ENCODE assay signal across 1 cellular context in the genomic region with DNA sequence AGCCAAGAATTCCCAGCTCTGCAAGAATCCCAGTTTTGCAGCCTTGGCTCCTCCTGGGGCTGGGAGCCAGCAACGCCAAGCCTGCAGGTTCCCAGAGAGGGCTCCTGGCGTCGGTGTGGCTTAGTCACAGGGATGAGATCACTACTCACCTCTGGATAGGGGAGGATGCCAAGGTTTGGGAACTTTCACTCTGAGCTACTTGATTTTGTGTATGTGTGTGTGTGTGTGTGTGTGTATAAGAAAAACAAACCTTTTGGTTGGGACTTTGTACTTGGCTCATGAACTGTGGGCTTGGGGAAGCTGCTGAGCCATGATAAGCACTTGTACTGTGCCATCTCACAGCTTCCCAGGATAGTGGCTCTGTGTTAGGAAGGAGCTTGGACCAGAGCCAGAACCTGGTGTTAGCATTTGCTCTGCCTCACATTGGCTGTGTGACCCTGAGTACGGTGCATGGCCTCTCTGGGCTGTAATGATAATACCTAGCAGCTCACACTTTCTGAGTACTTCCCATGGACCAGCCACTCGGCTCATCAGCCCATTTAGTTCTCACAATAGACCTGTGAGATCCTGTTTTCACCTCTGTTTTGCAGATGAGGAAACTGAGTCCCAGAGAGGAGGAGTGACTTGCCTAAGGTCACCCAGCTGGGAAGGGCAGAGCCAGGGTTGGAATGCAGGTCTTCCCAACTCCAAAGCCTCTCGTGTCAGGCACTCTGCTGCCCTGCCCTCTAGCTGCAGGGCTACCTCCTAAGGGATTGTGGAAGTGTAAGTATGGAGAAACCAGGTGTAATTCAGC.
TF ChIP-seq lines count a peak whose summit lies in the region.

No MANE protein-coding gene starts in this region.

TF ChIP-seq in HepG2, 621 proteins besides CTCF, POLR2A, EP300 and RAD21 (continued from another document and continues in another):
- TF ChIP-seq, protein P1, sequence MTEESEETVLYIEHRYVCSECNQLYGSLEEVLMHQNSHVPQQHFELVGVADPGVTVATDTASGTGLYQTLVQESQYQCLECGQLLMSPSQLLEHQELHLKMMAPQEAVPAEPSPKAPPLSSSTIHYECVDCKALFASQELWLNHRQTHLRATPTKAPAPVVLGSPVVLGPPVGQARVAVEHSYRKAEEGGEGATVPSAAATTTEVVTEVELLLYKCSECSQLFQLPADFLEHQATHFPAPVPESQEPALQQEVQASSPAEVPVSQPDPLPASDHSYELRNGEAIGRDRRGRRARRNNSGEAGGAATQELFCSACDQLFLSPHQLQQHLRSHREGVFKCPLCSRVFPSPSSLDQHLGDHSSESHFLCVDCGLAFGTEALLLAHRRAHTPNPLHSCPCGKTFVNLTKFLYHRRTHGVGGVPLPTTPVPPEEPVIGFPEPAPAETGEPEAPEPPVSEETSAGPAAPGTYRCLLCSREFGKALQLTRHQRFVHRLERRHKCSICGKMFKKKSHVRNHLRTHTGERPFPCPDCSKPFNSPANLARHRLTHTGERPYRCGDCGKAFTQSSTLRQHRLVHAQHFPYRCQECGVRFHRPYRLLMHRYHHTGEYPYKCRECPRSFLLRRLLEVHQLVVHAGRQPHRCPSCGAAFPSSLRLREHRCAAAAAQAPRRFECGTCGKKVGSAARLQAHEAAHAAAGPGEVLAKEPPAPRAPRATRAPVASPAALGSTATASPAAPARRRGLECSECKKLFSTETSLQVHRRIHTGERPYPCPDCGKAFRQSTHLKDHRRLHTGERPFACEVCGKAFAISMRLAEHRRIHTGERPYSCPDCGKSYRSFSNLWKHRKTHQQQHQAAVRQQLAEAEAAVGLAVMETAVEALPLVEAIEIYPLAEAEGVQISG (CRISPR knock-in tag; IDR thresholded peaks at IDR 0.05): 0 out of 2 replicates have a peak, but pooled peaks have one; percentile 30
- TF ChIP-seq KLF12 (CRISPR knock-in tag; IDR thresholded peaks at IDR 0.05; ENCODE audit: borderline replicate concordance) (no peak), PAWR (CRISPR knock-in tag; IDR thresholded peaks at IDR 0.05; ENCODE audit: borderline replicate concordance) (no peak), ZNF547 (CRISPR knock-in tag; IDR thresholded peaks at IDR 0.05) (peak; percentile 53; the same call in 1 of the 2 replicates), DNMT1 (CRISPR knock-in tag; IDR thresholded peaks at IDR 0.05) (no peak), PHF5A (CRISPR knock-in tag; IDR thresholded peaks at IDR 0.05; ENCODE audit: low read depth, unreplicated experiment) (no peak), ZNF746 (CRISPR knock-in tag; IDR thresholded peaks at IDR 0.05) (no peak), ZFP82 (CRISPR knock-in tag; IDR thresholded peaks at IDR 0.05; ENCODE audit: borderline replicate concordance) (no peak), ZNF354B (CRISPR knock-in tag; IDR thresholded peaks at IDR 0.05) (no peak), ZNF292 (CRISPR knock-in tag; IDR thresholded peaks at IDR 0.05; ENCODE audit: borderline replicate concordance, low read depth) (peak; percentile 78; the same call in 1 of the 2 replicates), SRSF4 (IDR thresholded peaks at IDR 0.05; ENCODE audit: low read depth, low read length, poor library complexity, severe bottlenecking) (no peak), MZF1 (CRISPR knock-in tag; IDR thresholded peaks at IDR 0.05; ENCODE audit: borderline replicate concordance) (no peak), NFKB2 (CRISPR knock-in tag; IDR thresholded peaks at IDR 0.05; ENCODE audit: borderline replicate concordance) (no peak), TGIF2 (CRISPR knock-in tag; IDR thresholded peaks at IDR 0.05) (no peak), ZNF619 (CRISPR knock-in tag; IDR thresholded peaks at IDR 0.05) (no peak), SMARCC2 (IDR thresholded peaks at IDR 0.05) (no peak), NR2F6 (IDR thresholded peaks at IDR 0.05) (0 out of 2 replicates have a peak, but pooled peaks have one; percentile 9), NR2F6 (CRISPR knock-in tag; IDR thresholded peaks at IDR 0.05) (no peak), REL (CRISPR knock-in tag; conservative IDR thresholded peaks at IDR 0.05) (0 out of 2 replicates have a peak, but pooled peaks have one; percentile 30), HCFC1 (IDR thresholded peaks at IDR 0.05; ENCODE audit: low read depth, low read length) (no peak), CREM (IDR thresholded peaks at IDR 0.05) (no peak), CREM (CRISPR knock-in tag; IDR thresholded peaks at IDR 0.05) (no peak), KMT2B (CRISPR knock-in tag; IDR thresholded peaks at IDR 0.05) (no peak)
- TF ChIP-seq, protein P2, sequence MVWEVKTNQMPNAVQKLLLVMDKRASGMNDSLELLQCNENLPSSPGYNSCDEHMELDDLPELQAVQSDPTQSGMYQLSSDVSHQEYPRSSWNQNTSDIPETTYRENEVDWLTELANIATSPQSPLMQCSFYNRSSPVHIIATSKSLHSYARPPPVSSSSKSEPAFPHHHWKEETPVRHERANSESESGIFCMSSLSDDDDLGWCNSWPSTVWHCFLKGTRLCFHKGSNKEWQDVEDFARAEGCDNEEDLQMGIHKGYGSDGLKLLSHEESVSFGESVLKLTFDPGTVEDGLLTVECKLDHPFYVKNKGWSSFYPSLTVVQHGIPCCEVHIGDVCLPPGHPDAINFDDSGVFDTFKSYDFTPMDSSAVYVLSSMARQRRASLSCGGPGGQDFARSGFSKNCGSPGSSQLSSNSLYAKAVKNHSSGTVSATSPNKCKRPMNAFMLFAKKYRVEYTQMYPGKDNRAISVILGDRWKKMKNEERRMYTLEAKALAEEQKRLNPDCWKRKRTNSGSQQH (CRISPR knock-in tag; IDR thresholded peaks at IDR 0.05; ENCODE audit: low read depth): no peak
- TF ChIP-seq, protein P3, sequence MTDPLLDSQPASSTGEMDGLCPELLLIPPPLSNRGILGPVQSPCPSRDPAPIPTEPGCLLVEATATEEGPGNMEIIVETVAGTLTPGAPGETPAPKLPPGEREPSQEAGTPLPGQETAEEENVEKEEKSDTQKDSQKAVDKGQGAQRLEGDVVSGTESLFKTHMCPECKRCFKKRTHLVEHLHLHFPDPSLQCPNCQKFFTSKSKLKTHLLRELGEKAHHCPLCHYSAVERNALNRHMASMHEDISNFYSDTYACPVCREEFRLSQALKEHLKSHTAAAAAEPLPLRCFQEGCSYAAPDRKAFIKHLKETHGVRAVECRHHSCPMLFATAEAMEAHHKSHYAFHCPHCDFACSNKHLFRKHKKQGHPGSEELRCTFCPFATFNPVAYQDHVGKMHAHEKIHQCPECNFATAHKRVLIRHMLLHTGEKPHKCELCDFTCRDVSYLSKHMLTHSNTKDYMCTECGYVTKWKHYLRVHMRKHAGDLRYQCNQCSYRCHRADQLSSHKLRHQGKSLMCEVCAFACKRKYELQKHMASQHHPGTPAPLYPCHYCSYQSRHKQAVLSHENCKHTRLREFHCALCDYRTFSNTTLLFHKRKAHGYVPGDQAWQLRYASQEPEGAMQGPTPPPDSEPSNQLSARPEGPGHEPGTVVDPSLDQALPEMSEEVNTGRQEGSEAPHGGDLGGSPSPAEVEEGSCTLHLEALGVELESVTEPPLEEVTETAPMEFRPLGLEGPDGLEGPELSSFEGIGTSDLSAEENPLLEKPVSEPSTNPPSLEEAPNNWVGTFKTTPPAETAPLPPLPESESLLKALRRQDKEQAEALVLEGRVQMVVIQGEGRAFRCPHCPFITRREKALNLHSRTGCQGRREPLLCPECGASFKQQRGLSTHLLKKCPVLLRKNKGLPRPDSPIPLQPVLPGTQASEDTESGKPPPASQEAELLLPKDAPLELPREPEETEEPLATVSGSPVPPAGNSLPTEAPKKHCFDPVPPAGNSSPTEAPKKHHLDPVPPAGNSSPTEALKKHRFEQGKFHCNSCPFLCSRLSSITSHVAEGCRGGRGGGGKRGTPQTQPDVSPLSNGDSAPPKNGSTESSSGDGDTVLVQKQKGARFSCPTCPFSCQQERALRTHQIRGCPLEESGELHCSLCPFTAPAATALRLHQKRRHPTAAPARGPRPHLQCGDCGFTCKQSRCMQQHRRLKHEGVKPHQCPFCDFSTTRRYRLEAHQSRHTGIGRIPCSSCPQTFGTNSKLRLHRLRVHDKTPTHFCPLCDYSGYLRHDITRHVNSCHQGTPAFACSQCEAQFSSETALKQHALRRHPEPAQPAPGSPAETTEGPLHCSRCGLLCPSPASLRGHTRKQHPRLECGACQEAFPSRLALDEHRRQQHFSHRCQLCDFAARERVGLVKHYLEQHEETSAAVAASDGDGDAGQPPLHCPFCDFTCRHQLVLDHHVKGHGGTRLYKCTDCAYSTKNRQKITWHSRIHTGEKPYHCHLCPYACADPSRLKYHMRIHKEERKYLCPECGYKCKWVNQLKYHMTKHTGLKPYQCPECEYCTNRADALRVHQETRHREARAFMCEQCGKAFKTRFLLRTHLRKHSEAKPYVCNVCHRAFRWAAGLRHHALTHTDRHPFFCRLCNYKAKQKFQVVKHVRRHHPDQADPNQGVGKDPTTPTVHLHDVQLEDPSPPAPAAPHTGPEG (CRISPR knock-in tag; IDR thresholded peaks at IDR 0.05): no peak
- TF ChIP-seq, protein P4, sequence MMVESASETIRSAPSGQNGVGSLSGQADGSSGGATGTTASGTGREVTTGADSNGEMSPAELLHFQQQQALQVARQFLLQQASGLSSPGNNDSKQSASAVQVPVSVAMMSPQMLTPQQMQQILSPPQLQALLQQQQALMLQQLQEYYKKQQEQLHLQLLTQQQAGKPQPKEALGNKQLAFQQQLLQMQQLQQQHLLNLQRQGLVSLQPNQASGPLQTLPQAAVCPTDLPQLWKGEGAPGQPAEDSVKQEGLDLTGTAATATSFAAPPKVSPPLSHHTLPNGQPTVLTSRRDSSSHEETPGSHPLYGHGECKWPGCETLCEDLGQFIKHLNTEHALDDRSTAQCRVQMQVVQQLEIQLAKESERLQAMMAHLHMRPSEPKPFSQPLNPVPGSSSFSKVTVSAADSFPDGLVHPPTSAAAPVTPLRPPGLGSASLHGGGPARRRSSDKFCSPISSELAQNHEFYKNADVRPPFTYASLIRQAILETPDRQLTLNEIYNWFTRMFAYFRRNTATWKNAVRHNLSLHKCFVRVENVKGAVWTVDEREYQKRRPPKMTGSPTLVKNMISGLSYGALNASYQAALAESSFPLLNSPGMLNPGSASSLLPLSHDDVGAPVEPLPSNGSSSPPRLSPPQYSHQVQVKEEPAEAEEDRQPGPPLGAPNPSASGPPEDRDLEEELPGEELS (CRISPR knock-in tag; IDR thresholded peaks at IDR 0.05): peak; percentile 77
- TF ChIP-seq, protein P5, sequence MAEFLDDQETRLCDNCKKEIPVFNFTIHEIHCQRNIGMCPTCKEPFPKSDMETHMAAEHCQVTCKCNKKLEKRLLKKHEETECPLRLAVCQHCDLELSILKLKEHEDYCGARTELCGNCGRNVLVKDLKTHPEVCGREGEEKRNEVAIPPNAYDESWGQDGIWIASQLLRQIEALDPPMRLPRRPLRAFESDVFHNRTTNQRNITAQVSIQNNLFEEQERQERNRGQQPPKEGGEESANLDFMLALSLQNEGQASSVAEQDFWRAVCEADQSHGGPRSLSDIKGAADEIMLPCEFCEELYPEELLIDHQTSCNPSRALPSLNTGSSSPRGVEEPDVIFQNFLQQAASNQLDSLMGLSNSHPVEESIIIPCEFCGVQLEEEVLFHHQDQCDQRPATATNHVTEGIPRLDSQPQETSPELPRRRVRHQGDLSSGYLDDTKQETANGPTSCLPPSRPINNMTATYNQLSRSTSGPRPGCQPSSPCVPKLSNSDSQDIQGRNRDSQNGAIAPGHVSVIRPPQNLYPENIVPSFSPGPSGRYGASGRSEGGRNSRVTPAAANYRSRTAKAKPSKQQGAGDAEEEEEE (CRISPR knock-in tag; IDR thresholded peaks at IDR 0.05; ENCODE audit: borderline replicate concordance): no peak
- TF ChIP-seq, protein P6, sequence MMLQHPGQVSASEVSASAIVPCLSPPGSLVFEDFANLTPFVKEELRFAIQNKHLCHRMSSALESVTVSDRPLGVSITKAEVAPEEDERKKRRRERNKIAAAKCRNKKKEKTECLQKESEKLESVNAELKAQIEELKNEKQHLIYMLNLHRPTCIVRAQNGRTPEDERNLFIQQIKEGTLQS (CRISPR knock-in tag; IDR thresholded peaks at IDR 0.05): 0 out of 2 replicates have a peak, but pooled peaks have one; percentile 20
- TF ChIP-seq, protein P7, sequence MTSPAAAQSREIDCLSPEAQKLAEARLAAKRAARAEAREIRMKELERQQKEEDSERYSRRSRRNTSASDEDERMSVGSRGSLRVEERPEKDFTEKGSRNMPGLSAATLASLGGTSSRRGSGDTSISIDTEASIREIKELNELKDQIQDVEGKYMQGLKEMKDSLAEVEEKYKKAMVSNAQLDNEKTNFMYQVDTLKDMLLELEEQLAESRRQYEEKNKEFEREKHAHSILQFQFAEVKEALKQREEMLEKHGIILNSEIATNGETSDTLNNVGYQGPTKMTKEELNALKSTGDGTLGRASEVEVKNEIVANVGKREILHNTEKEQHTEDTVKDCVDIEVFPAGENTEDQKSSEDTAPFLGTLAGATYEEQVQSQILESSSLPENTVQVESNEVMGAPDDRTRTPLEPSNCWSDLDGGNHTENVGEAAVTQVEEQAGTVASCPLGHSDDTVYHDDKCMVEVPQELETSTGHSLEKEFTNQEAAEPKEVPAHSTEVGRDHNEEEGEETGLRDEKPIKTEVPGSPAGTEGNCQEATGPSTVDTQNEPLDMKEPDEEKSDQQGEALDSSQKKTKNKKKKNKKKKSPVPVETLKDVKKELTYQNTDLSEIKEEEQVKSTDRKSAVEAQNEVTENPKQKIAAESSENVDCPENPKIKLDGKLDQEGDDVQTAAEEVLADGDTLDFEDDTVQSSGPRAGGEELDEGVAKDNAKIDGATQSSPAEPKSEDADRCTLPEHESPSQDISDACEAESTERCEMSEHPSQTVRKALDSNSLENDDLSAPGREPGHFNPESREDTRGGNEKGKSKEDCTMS (CRISPR knock-in tag; conservative IDR thresholded peaks at IDR 0.05): no peak
- TF ChIP-seq, protein P8, sequence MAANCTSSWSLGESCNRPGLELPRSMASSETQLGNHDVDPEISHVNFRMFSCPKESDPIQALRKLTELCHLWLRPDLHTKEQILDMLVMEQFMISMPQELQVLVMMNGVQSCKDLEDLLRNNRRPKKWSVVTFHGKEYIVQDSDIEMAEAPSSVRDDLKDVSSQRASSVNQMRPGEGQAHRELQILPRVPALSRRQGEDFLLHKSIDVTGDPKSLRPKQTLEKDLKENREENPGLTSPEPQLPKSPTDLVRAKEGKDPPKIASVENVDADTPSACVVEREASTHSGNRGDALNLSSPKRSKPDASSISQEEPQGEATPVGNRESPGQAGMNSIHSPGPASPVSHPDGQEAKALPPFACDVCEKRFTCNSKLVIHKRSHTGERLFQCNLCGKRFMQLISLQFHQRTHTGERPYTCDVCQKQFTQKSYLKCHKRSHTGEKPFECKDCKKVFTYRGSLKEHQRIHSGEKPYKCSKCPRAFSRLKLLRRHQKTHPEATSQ (CRISPR knock-in tag; IDR thresholded peaks at IDR 0.05; ENCODE audit: borderline replicate concordance): no peak
- TF ChIP-seq, protein P9, sequence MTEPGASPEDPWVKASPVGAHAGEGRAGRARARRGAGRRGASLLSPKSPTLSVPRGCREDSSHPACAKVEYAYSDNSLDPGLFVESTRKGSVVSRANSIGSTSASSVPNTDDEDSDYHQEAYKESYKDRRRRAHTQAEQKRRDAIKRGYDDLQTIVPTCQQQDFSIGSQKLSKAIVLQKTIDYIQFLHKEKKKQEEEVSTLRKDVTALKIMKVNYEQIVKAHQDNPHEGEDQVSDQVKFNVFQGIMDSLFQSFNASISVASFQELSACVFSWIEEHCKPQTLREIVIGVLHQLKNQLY (CRISPR knock-in tag; IDR thresholded peaks at IDR 0.05): no peak
- TF ChIP-seq, protein P10, sequence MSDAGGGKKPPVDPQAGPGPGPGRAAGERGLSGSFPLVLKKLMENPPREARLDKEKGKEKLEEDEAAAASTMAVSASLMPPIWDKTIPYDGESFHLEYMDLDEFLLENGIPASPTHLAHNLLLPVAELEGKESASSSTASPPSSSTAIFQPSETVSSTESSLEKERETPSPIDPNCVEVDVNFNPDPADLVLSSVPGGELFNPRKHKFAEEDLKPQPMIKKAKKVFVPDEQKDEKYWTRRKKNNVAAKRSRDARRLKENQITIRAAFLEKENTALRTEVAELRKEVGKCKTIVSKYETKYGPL (CRISPR knock-in tag; IDR thresholded peaks at IDR 0.05): no peak
- TF ChIP-seq, protein P11, sequence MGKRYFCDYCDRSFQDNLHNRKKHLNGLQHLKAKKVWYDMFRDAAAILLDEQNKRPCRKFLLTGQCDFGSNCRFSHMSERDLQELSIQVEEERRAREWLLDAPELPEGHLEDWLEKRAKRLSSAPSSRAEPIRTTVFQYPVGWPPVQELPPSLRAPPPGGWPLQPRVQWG (CRISPR knock-in tag; IDR thresholded peaks at IDR 0.05; ENCODE audit: borderline replicate concordance, low read depth): no peak
